1 cellular context compared by ENCODE assay signal in genomic region chr9:33289936-33290246, GRCh38.
TF ChIP-seq lines count a peak whose summit lies in the region.

No MANE protein-coding gene starts in this region.

TF ChIP-seq in H1, 55 proteins besides CTCF, POLR2A, EP300 and RAD21:
- TF ChIP-seq YY1 (IDR thresholded peaks at IDR 0.05; ENCODE audit: low read depth, low read length) (0 out of 2 replicates have a peak, but pooled peaks have one; percentile 47), SUZ12 (IDR thresholded peaks at IDR 0.05; ENCODE audit: low read length) (no peak), PHF8 (conservative IDR thresholded peaks at IDR 0.05; ENCODE audit: low read depth, low read length) (peak; percentile 75), SIX5 (IDR thresholded peaks at IDR 0.05; ENCODE audit: low read depth, low read length) (no peak)
